In the genomic region with DNA sequence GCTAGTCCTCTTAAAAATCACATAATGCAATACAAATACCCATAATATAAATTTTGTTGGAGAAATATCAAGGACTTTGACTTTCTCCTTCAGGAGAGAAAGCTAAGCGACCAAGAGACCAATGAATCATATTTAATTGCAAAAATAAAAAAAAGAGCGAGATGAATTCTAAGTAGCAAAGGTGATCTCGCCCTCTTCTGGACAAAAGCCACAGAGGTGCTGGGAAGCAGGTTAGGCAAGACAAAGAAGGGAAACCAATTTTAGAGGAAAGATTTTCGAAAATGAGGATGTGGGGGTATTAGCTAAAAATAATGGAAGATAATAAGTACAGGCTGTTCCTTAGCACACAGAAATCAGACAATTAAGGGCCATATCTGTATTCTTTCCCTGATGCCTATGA, we compare ENCODE assay signal across 1 cellular context.
TF ChIP-seq lines count a peak whose summit lies in the region.

No MANE protein-coding gene starts in this region.

TF ChIP-seq in WTC11, 78 proteins besides CTCF, POLR2A, EP300 and RAD21 (continued from another document):
- TF ChIP-seq, protein P1, sequence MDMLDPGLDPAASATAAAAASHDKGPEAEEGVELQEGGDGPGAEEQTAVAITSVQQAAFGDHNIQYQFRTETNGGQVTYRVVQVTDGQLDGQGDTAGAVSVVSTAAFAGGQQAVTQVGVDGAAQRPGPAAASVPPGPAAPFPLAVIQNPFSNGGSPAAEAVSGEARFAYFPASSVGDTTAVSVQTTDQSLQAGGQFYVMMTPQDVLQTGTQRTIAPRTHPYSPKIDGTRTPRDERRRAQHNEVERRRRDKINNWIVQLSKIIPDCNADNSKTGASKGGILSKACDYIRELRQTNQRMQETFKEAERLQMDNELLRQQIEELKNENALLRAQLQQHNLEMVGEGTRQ (CRISPR knock-in tag; IDR thresholded peaks at IDR 0.05) = no peak
- TF ChIP-seq SOX15 (CRISPR knock-in tag; IDR thresholded peaks at IDR 0.05) (no peak), KAT7 (CRISPR knock-in tag; IDR thresholded peaks at IDR 0.05; ENCODE audit: borderline replicate concordance) (no peak), SMAD3 (CRISPR knock-in tag; IDR thresholded peaks at IDR 0.05; ENCODE audit: borderline replicate concordance) (no peak), RELA (CRISPR knock-in tag; IDR thresholded peaks at IDR 0.05; ENCODE audit: borderline replicate concordance) (no peak), SMAD4 (CRISPR knock-in tag; IDR thresholded peaks at IDR 0.05) (no peak), NFATC4 (CRISPR knock-in tag; IDR thresholded peaks at IDR 0.05) (no peak)
